In genomic region chr1:47794530-47794929, GRCh38 we compare ENCODE assay signal across 27 cellular contexts.
"Had no signal": no experiment of that assay in that cellular context is flagged by ENCODE, and none has a peak within 500 bp of the region (broad histone marks: within the 10 kb centered on the region; RNA-seq: fewer than 3 reads in every experiment).

No MANE protein-coding gene starts in this region.

- H3K27me3 ChIP-seq: brain microvascular endothelial cell had no signal

- FAIRE-seq: astrocyte, frontal cortex had no signal

- H3K36me3 ChIP-seq: brain microvascular endothelial cell, WERI-Rb-1 had no signal

- DNase-seq: activated B cell treated with CpG ODN at 0.5 μM for 24 hours; activated CD4-positive, alpha-beta T cell treated with anti-CD3 and anti-CD28 coated beads for 48 hours; activated CD4-positive, alpha-beta T cell treated with anti-CD3 and anti-CD28 coated beads, Interleukin-2, amount 50 U/mL, for 1 hour; activated CD4-positive, alpha-beta T cell treated with anti-CD3 and anti-CD28 coated beads, Interleukin-2, amount 50 U/mL, for 48 hours; activated CD8-positive, alpha-beta memory T cell treated with anti-CD3 and anti-CD28 coated beads for 24 hours; activated CD8-positive, alpha-beta T cell treated with anti-CD3 and anti-CD28 coated beads for 36 hours; activated effector memory CD4-positive, alpha-beta T cell treated with Interleukin-2 at 50 U/mL for 16 hours; activated gamma-delta T cell treated with Interleukin-2 at 50 U/mL for 16 hours; activated naive CD4-positive, alpha-beta T cell treated with anti-CD3 and anti-CD28 coated beads, Interleukin-2, amount 50 U/mL, for 16 hours; activated naive CD4-positive, alpha-beta T cell treated with Interleukin-2 at 50 U/mL for 16 hours; activated T-cell treated with anti-CD3 and anti-CD28 coated beads, Interleukin-2, amount 50 U/mL, for 4 hours; amniotic stem cell; anterior cingulate cortex; brain microvascular endothelial cell; dorsolateral prefrontal cortex; effector memory CD4-positive, alpha-beta T cell; endodermal cell; foreskin fibroblast; head of caudate nucleus; T1000; WERI-Rb-1 had no signal

- H3K27ac ChIP-seq: brain microvascular endothelial cell, coronary artery, dorsolateral prefrontal cortex, WERI-Rb-1 had no signal

- ATAC-seq: activated CD4-positive, CD25-positive, alpha-beta regulatory T cell treated with anti-CD3 and anti-CD28 coated beads, Interleukin-2, amount 50 U/mL, for 24 hours; activated CD8-positive, alpha-beta T cell treated with anti-CD3 and anti-CD28 coated beads for 36 hours; activated T-cell treated with anti-CD3 and anti-CD28 coated beads, Interleukin-2, amount 50 U/mL, for 4 hours; activated T-helper 17 cell treated with anti-CD3 and anti-CD28 coated beads, Interleukin-2, amount 50 U/mL, for 72 hours; esophagus mucosa had no signal

- H3K4me3 ChIP-seq: coronary artery, dorsolateral prefrontal cortex had no signal
